Comparison of ENCODE assay signal across 12 cellular contexts in genomic region chr6:148329568-148330299, GRCh38. TPM values are rescaled to one million over a fixed set of nuclear protein-coding genes. Genes with fewer than 3 reads are reported as not detected.
DNase-seq lines count a peak whose midpoint lies in the region; ATAC-seq and TF ChIP-seq lines count a peak whose summit lies in the region.
"Had no signal": no experiment of that assay in that cellular context is flagged by ENCODE, and none has a peak within 500 bp of the region (broad histone marks: within the 10 kb centered on the region; RNA-seq: fewer than 3 reads in every experiment).

No MANE protein-coding gene starts in this region.

- H4K20me1 ChIP-seq in fibroblast of lung (ENCODE audit: control insufficient read depth, extremely low read depth, insufficient read depth, low read length), result no peaks in the 10 kb centered on the region

- no peaks in the 10 kb centered on the region for H3K36me3 ChIP-seq in adipocyte (ENCODE audit: control insufficient read depth, insufficient read depth, low read length, severe bottlenecking)
- no peaks in the 10 kb centered on the region for H3K36me3 ChIP-seq in fibroblast of lung (ENCODE audit: control insufficient read depth, insufficient read depth, low read length)
- H3K36me3 ChIP-seq in BE2C, result no peaks in the 10 kb centered on the region

- H3K27me3 Mint-ChIP-seq in progenitor cell of endocrine pancreas (peaks cover 3% of the 10 kb centered on the region), T-helper 17 cell (peaks cover 36% of the 10 kb centered on the region)

- H3K9me3 Mint-ChIP-seq in progenitor cell of endocrine pancreas (ENCODE audit: low read depth), result no peaks in the 10 kb centered on the region
- H3K9me3 Mint-ChIP-seq: activated T-helper 1 cell treated with anti-CD3 and anti-CD28 coated beads, Interleukin-12 subunit alpha, Interleukin-12 subunit beta, Interleukin-2, Interleukin-4 antibody, amounts not matched to agents 30 ng/mL and 10 ng/mL and 1 ng/mL, durations not matched to agents 14 hours and 24 hours and 36 hours had no signal

- H3K27me3 ChIP-seq in adipocyte (replicated peaks; ENCODE audit: control insufficient read depth, insufficient read depth, low read length) (no peaks in the 10 kb centered on the region), fibroblast of lung (ENCODE audit: control insufficient read depth, insufficient read depth, low read length) (no peaks in the 10 kb centered on the region), BE2C (no peaks in the 10 kb centered on the region)

- TF ChIP-seq CTCF in fibroblast of lung (conservative IDR thresholded peaks at IDR 0.05 in 1 of 2, IDR thresholded peaks at IDR 0.05 in 1 of 2; ENCODE audit: low read depth in 1 of 2, low read length in 2 of 2), result no peak
- TF ChIP-seq CTCF in progenitor cell of endocrine pancreas (IDR thresholded peaks at IDR 0.05; ENCODE audit: unreplicated experiment), result no peak
- TF ChIP-seq CTCF in BE2C (IDR thresholded peaks at IDR 0.05; ENCODE audit: low read depth, low read length), result no peak

- H3K4me2 ChIP-seq in fibroblast of lung (ENCODE audit: extremely low read depth, insufficient read depth, low read length), result peak overlapping the region; percentile 4

- peak overlapping the region; percentile 41 for H3K4me3 ChIP-seq in adipocyte (ENCODE audit: low read length)
- no peak overlapping the region for H3K4me3 ChIP-seq in fibroblast of lung (replicated peaks in 1 of 4; ENCODE audit: control extremely low read depth in 1 of 4, insufficient read depth in 1 of 4, low read depth in 3 of 4, low read length in 4 of 4)
- H3K4me3 ChIP-seq in BE2C (ENCODE audit: low read depth, low read length), result no peak overlapping the region

- H3K27ac ChIP-seq in fibroblast of lung (ENCODE audit: insufficient read depth, low read length), result peak overlapping the region; percentile 1

- H3K4me1 ChIP-seq in adipocyte (ENCODE audit: control insufficient read depth, insufficient read depth, low read length), result peaks cover 45% of the 10 kb centered on the region
- peaks cover 4% of the 10 kb centered on the region for H3K4me1 ChIP-seq in fibroblast of lung (ENCODE audit: control insufficient read depth, extremely low read depth, insufficient read depth, low read length)
- H3K4me1 ChIP-seq in BE2C, result no peaks in the 10 kb centered on the region

- peak overlapping the region; percentile 73 for H3K9ac ChIP-seq in adipocyte (ENCODE audit: low read length)
- no peak overlapping the region for H3K9ac ChIP-seq in fibroblast of lung (ENCODE audit: insufficient read depth, low read length)

- no peaks in the 10 kb centered on the region for H3K9me3 ChIP-seq in adipocyte (ENCODE audit: control insufficient read depth, low read length)
- no peaks in the 10 kb centered on the region for H3K9me3 ChIP-seq in fibroblast of lung (ENCODE audit: control insufficient read depth, insufficient read depth, low read depth, low read length)
- H3K9me3 ChIP-seq in T-helper 17 cell (ENCODE audit: control insufficient read depth, low read length, poor library complexity, severe bottlenecking), result no peaks in the 10 kb centered on the region
- H3K9me3 ChIP-seq in BE2C, result no peaks in the 10 kb centered on the region

- H3K4me3 Mint-ChIP-seq in progenitor cell of endocrine pancreas (ENCODE audit: low read depth), result no peak overlapping the region
- no peak overlapping the region for H3K4me3 Mint-ChIP-seq in T-helper 17 cell
- H3K4me3 Mint-ChIP-seq: activated T-helper 1 cell treated with anti-CD3 and anti-CD28 coated beads, Interleukin-12 subunit alpha, Interleukin-12 subunit beta, Interleukin-2, Interleukin-4 antibody, amounts not matched to agents 30 ng/mL and 10 ng/mL and 1 ng/mL, durations not matched to agents 14 hours and 24 hours and 36 hours; CD4-positive, CD25-positive, alpha-beta regulatory T cell had no signal

- H3K79me2 ChIP-seq in fibroblast of lung (ENCODE audit: control insufficient read depth, insufficient read depth, low read length), result no peaks in the 10 kb centered on the region

- DNase-seq in EL (peak; percentile 90), adipocyte (ENCODE audit: low read depth) (peak; percentile 71), fibroblast of lung (ENCODE audit: low read depth in 2 of 2) (peak; percentile 86 to 97), progenitor cell of endocrine pancreas (ENCODE audit: low spot score, unreplicated experiment) (no peak), KG1 (lab: John Stamatoyannopoulos, UW) (no peak), T-helper 17 cell (no peak), BE2C (no peak), hypothalamus (lab: John Stamatoyannopoulos, UW) (no peak)
- DNase-seq: CD4-positive, CD25-positive, alpha-beta regulatory T cell; NCI-H510A treated with DMSO at 0.1 percent for 48 hours; stimulated activated naive CD4-positive, alpha-beta T cell treated with Interleukin-2 at 50 U/mL for 16 hours had no signal

- H3K4me1 Mint-ChIP-seq in progenitor cell of endocrine pancreas (ENCODE audit: low read depth) (peaks cover 14% of the 10 kb centered on the region), T-helper 17 cell (no peaks in the 10 kb centered on the region)

- no peak overlapping the region for H2AFZ ChIP-seq in fibroblast of lung (ENCODE audit: low read length)

- H3K36me3 Mint-ChIP-seq in progenitor cell of endocrine pancreas (ENCODE audit: insufficient read depth) (no peaks in the 10 kb centered on the region), T-helper 17 cell (ENCODE audit: low read depth) (no peaks in the 10 kb centered on the region)
- H3K36me3 Mint-ChIP-seq: CD4-positive, CD25-positive, alpha-beta regulatory T cell had no signal

- no peak for ATAC-seq in T-helper 17 cell

- H3K27ac Mint-ChIP-seq in progenitor cell of endocrine pancreas (peak overlapping the region; percentile 4), T-helper 17 cell (no peak overlapping the region)
- H3K27ac Mint-ChIP-seq: activated T-helper 1 cell treated with anti-CD3 and anti-CD28 coated beads, Interleukin-12 subunit alpha, Interleukin-12 subunit beta, Interleukin-2, Interleukin-4 antibody, amounts not matched to agents 30 ng/mL and 10 ng/mL and 1 ng/mL, durations not matched to agents 14 hours and 24 hours and 36 hours had no signal

RNA-seq across cellular contexts. Expression of gene SASH1, which starts 12.9 kb away (rescaled TPM):
- total RNA-seq in fibroblast of lung (21.3 and 38.6 TPM in 2 replicates), progenitor cell of endocrine pancreas (41.6 and 41.7 TPM in 2 replicates), T-helper 17 cell (10 to 100 TPM in 1 of 2 donors, 1 to 10 TPM in 1; 6.2 to 19.9 TPM)
- 23.7 and 44.6 TPM in 2 replicates for polyA plus RNA-seq in fibroblast of lung
- polyA plus RNA-seq in fibroblast of lung (2012), result 14.3 and 33.1 TPM in 2 replicates
- polyA minus RNA-seq in fibroblast of lung (ENCODE audit: low replicate concordance), result 37.1 and 50.2 TPM in 2 replicates
- 0.49 TPM for polyA plus RNA-seq in BE2C (2012; ENCODE audit: insufficient read depth, insufficient read length, low read depth)
- total RNA-seq: CD4-positive, CD25-positive, alpha-beta regulatory T cell had no signal

Comparison
In these comparisons a context has a peak if more than half of its experiments do, and no peak if none do; other contexts are left out.
1. DNase-seq: peak in EL (single experiment), adipocyte (single experiment) and fibroblast of lung (2 of 2); none in progenitor cell of endocrine pancreas (single experiment), KG1 (single experiment), T-helper 17 cell (0 of 3), BE2C (single experiment) and hypothalamus (0 of 51).